Comparison of ENCODE assay signal across 1 cellular context in genomic region chr10:61750943-61751471, GRCh38.
A peak's percentile ranks its signal among the peaks of the same experiment; 100 is the strongest.
TF ChIP-seq lines count a peak whose summit lies in the region.

No MANE protein-coding gene starts in this region.

TF ChIP-seq in HEK293, 187 proteins besides CTCF, POLR2A, EP300 and RAD21 (continued from another document):
- TF ChIP-seq ZSCAN30 (tag by site-specific recombination; IDR thresholded peaks at IDR 0.05) (0 out of 2 replicates have a peak, but pooled peaks have one; percentile 41), WT1 (tag by site-specific recombination; IDR thresholded peaks at IDR 0.05) (no peak), SP7 (tag by site-specific recombination; IDR thresholded peaks at IDR 0.05) (0 out of 2 replicates have a peak, but pooled peaks have one; percentile 35), ZNF350 (tag by site-specific recombination; IDR thresholded peaks at IDR 0.05) (no peak), MZF1 (tag by site-specific recombination; IDR thresholded peaks at IDR 0.05; ENCODE audit: borderline replicate concordance) (no peak), ZBTB20 (tag by site-specific recombination; IDR thresholded peaks at IDR 0.05) (no peak), ZNF629 (tag by site-specific recombination; IDR thresholded peaks at IDR 0.05) (peak; percentile 40; the same call in 1 of the 2 replicates), ZNF155 (tag by site-specific recombination; IDR thresholded peaks at IDR 0.05) (no peak), ZNF707 (tag by site-specific recombination; IDR thresholded peaks at IDR 0.05) (no peak), ZBTB6 (tag by site-specific recombination; IDR thresholded peaks at IDR 0.05) (0 out of 2 replicates have a peak, but pooled peaks have one; percentile 47), ZNF433 (tag by site-specific recombination; IDR thresholded peaks at IDR 0.05; ENCODE audit: low read depth) (no peak), SCRT2 (tag by site-specific recombination; IDR thresholded peaks at IDR 0.05) (0 out of 2 replicates have a peak, but pooled peaks have one; percentile 24), GFI1B (tag by site-specific recombination; IDR thresholded peaks at IDR 0.05) (no peak), SCRT1 (tag by site-specific recombination; IDR thresholded peaks at IDR 0.05; ENCODE audit: borderline replicate concordance) (peak; percentile 80), RBAK (tag by site-specific recombination; IDR thresholded peaks at IDR 0.05) (no peak), BCL11A (tag by site-specific recombination; IDR thresholded peaks at IDR 0.05; ENCODE audit: low read depth) (no peak), ZNF548 (tag by site-specific recombination; IDR thresholded peaks at IDR 0.05) (no peak), ZNF223 (tag by site-specific recombination; IDR thresholded peaks at IDR 0.05) (no peak), SP2 (tag by site-specific recombination; IDR thresholded peaks at IDR 0.05) (no peak), ZSCAN5A (tag by site-specific recombination; IDR thresholded peaks at IDR 0.05) (no peak), ZNF544 (tag by site-specific recombination; IDR thresholded peaks at IDR 0.05) (no peak), ZBTB17 (tag by site-specific recombination; IDR thresholded peaks at IDR 0.05) (peak; percentile 65), ZNF660 (tag by site-specific recombination; IDR thresholded peaks at IDR 0.05) (0 out of 2 replicates have a peak, but pooled peaks have one; percentile 52), ZNF239 (tag by site-specific recombination; IDR thresholded peaks at IDR 0.05) (no peak), ZXDB (tag by site-specific recombination; IDR thresholded peaks at IDR 0.05) (0 out of 2 replicates have a peak, but pooled peaks have one; percentile 17), ZNF776 (tag by site-specific recombination; IDR thresholded peaks at IDR 0.05; ENCODE audit: borderline replicate concordance) (no peak), ZNF747 (tag by site-specific recombination; IDR thresholded peaks at IDR 0.05) (no peak), ZNF677 (tag by site-specific recombination; IDR thresholded peaks at IDR 0.05) (no peak), PRDM6 (tag by site-specific recombination; IDR thresholded peaks at IDR 0.05) (no peak), ZNF335 (tag by site-specific recombination; conservative IDR thresholded peaks at IDR 0.05) (peak; percentile 63), GLI2 (tag by site-specific recombination; IDR thresholded peaks at IDR 0.05; ENCODE audit: borderline replicate concordance, low read depth) (no peak)
- TF ChIP-seq, protein P1, sequence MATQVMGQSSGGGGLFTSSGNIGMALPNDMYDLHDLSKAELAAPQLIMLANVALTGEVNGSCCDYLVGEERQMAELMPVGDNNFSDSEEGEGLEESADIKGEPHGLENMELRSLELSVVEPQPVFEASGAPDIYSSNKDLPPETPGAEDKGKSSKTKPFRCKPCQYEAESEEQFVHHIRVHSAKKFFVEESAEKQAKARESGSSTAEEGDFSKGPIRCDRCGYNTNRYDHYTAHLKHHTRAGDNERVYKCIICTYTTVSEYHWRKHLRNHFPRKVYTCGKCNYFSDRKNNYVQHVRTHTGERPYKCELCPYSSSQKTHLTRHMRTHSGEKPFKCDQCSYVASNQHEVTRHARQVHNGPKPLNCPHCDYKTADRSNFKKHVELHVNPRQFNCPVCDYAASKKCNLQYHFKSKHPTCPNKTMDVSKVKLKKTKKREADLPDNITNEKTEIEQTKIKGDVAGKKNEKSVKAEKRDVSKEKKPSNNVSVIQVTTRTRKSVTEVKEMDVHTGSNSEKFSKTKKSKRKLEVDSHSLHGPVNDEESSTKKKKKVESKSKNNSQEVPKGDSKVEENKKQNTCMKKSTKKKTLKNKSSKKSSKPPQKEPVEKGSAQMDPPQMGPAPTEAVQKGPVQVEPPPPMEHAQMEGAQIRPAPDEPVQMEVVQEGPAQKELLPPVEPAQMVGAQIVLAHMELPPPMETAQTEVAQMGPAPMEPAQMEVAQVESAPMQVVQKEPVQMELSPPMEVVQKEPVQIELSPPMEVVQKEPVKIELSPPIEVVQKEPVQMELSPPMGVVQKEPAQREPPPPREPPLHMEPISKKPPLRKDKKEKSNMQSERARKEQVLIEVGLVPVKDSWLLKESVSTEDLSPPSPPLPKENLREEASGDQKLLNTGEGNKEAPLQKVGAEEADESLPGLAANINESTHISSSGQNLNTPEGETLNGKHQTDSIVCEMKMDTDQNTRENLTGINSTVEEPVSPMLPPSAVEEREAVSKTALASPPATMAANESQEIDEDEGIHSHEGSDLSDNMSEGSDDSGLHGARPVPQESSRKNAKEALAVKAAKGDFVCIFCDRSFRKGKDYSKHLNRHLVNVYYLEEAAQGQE (tag by site-specific recombination; IDR thresholded peaks at IDR 0.05) = no peak
- TF ChIP-seq, protein P2, sequence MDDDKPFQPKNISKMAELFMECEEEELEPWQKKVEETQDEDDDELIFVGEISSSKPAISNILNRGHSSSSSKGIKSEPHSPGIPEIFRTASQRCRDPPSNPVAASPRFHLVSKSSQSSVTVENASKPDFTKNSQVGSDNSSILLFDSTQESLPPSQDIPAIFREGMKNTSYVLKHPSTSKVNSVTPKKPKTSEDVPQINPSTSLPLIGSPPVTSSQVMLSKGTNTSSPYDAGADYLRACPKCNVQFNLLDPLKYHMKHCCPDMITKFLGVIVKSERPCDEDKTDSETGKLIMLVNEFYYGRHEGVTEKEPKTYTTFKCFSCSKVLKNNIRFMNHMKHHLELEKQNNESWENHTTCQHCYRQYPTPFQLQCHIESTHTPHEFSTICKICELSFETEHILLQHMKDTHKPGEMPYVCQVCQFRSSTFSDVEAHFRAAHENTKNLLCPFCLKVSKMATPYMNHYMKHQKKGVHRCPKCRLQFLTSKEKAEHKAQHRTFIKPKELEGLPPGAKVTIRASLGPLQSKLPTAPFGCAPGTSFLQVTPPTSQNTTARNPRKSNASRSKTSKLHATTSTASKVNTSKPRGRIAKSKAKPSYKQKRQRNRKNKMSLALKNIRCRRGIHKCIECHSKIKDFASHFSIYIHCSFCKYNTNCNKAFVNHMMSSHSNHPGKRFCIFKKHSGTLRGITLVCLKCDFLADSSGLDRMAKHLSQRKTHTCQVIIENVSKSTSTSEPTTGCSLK (tag by site-specific recombination; IDR thresholded peaks at IDR 0.05) = no peak
- TF ChIP-seq, protein P3, sequence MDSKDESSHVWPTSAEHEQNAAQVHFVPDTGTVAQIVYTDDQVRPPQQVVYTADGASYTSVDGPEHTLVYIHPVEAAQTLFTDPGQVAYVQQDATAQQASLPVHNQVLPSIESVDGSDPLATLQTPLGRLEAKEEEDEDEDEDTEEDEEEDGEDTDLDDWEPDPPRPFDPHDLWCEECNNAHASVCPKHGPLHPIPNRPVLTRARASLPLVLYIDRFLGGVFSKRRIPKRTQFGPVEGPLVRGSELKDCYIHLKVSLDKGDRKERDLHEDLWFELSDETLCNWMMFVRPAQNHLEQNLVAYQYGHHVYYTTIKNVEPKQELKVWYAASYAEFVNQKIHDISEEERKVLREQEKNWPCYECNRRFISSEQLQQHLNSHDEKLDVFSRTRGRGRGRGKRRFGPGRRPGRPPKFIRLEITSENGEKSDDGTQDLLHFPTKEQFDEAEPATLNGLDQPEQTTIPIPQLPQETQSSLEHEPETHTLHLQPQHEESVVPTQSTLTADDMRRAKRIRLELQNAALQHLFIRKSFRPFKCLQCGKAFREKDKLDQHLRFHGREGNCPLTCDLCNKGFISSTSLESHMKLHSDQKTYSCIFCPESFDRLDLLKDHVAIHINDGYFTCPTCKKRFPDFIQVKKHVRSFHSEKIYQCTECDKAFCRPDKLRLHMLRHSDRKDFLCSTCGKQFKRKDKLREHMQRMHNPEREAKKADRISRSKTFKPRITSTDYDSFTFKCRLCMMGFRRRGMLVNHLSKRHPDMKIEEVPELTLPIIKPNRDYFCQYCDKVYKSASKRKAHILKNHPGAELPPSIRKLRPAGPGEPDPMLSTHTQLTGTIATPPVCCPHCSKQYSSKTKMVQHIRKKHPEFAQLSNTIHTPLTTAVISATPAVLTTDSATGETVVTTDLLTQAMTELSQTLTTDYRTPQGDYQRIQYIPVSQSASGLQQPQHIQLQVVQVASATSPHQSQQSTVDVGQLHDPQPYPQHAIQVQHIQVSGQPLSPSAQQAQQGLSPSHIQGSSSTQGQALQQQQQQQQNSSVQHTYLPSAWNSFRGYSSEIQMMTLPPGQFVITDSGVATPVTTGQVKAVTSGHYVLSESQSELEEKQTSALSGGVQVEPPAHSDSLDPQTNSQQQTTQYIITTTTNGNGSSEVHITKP (tag by site-specific recombination; IDR thresholded peaks at IDR 0.05) = peak; percentile 41; the same call in 1 of the 2 replicates
